Comparison of ENCODE assay signal across 15 cellular contexts in the genomic region with DNA sequence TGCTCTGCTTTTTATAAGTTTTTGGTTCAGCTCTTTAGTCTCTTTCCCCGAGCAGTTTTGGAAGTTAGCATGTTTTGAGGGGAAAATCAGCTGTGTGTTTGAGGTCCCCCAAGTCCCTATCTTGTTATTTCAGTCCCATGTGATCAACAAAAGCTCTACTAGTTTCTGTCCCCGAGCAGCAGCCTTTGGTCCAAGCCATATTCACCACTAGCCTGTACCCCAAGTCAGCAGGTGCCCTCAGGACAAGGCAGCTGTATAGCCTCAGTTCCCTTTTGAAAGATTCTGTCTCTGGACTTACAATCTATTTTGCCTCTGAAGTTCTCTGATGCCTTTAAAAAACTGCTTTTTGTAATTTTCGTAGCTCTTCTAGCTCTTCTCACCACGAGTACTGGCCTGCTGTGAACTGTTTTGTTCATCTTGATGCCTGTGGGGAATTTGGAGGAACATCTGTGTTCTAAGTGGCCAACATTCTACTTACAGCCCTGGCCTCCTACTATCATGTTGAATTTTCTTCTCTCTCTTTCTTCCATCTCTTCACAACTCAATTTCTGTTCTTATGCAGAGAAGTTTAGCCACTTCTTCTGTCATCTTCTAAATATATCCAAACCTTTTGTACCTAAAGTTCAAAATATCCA. TPM values are rescaled to one million over a fixed set of nuclear protein-coding genes. Genes with fewer than 3 reads are reported as not detected.
A peak's percentile ranks its signal among the peaks of the same experiment; 100 is the strongest.
DNase-seq lines count a peak whose midpoint lies in the region; ATAC-seq and TF ChIP-seq lines count a peak whose summit lies in the region.
"Had no signal": no experiment of that assay in that cellular context is flagged by ENCODE, and none has a peak within 500 bp of the region (broad histone marks: within the 10 kb centered on the region; RNA-seq: fewer than 3 reads in every experiment).

No MANE protein-coding gene starts in this region.

- H3K27me3 ChIP-seq in breast epithelium (no peaks in the 10 kb centered on the region), IMR-90 (ENCODE audit: control insufficient read depth, insufficient read depth, low read length) (no peaks in the 10 kb centered on the region), endodermal cell (ENCODE audit: control insufficient read depth, insufficient read depth, low read length, poor library complexity, severe bottlenecking) (no peaks in the 10 kb centered on the region), gastrocnemius medialis (no peaks in the 10 kb centered on the region)

- H3K4me3 ChIP-seq in breast epithelium (no peak overlapping the region), IMR-90 (ENCODE audit: insufficient read depth, low read depth, low read length) (no peak overlapping the region), endodermal cell (ENCODE audit: low read length) (no peak overlapping the region), gastrocnemius medialis (no peak overlapping the region)

- TF ChIP-seq CTCF in MCF 10A (IDR thresholded peaks at IDR 0.05; ENCODE audit: unreplicated experiment) (no peak), breast epithelium (IDR thresholded peaks at IDR 0.05) (no peak), IMR-90 (conservative IDR thresholded peaks at IDR 0.05; ENCODE audit: low read depth, low read length) (no peak), endodermal cell (conservative IDR thresholded peaks at IDR 0.05) (no peak), gastrocnemius medialis (IDR thresholded peaks at IDR 0.05 in 4 of 5, conservative IDR thresholded peaks at IDR 0.05 in 1 of 5) (no peak)

- CTCF ChIA-PET in MCF 10A (lab: Yijun Ruan, JAX) = interaction anchor here (0.6 to 1.2 kb wide), 5 partner anchors 10 to 35 kb away, joined by 3 to 7 read pairs (median 4); no protein-coding TSS in a partner anchor
- CTCF ChIA-PET in IMR-90 (lab: Yijun Ruan, JAX) = interaction anchor here (0.7 kb wide), 1 partner anchor 72 kb away, joined by 3 read pairs; no protein-coding TSS in a partner anchor

- H2BK120ac ChIP-seq in IMR-90 (ENCODE audit: low read depth, low read length) = no peak overlapping the region

- H4K91ac ChIP-seq in IMR-90 (ENCODE audit: insufficient read depth, low read depth, low read length) = no peak overlapping the region

- TF ChIP-seq POLR2A in breast epithelium (IDR thresholded peaks at IDR 0.05) (no peak), IMR-90 (IDR thresholded peaks at IDR 0.05; ENCODE audit: low read depth, low read length) (no peak), gastrocnemius medialis (IDR thresholded peaks at IDR 0.05) (no peak)

- H3K9ac ChIP-seq in IMR-90 (ENCODE audit: low read depth, low read length) (no peak overlapping the region), endodermal cell (ENCODE audit: extremely low read depth, low read length, poor library complexity, severe bottlenecking) (no peak overlapping the region)

- H3K23ac ChIP-seq in IMR-90 (ENCODE audit: low read depth, low read length) = no peak overlapping the region; the same call in 1 of the 2 replicates

- TF ChIP-seq RAD21 in IMR-90 (IDR thresholded peaks at IDR 0.05; ENCODE audit: low read length) = no peak

- peaks cover 20% of the 10 kb centered on the region for H3K4me1 Mint-ChIP-seq in MCF 10A (ENCODE audit: insufficient read depth, unreplicated experiment)
- no peaks in the 10 kb centered on the region for H3K4me1 Mint-ChIP-seq in endodermal cell
- H3K4me1 Mint-ChIP-seq: CD14-positive monocyte, H9 had no signal

- H2BK20ac ChIP-seq in IMR-90 (ENCODE audit: low read depth, low read length) = no peak overlapping the region

- no peak overlapping the region for H3K4me2 ChIP-seq in IMR-90 (ENCODE audit: low read depth, low read length)

- no peak for ATAC-seq in IMR-90 (ENCODE audit: low read depth)
- peak in 1 of 2 donors; percentile 63 for ATAC-seq in gastrocnemius medialis

- dilution Hi-C loops in IMR-90 (cut with HindIII; ENCODE audit: low sequenced_read_pairs, unreplicated experiment) = no loop called here

- peaks cover 15% of the 10 kb centered on the region for H4K20me1 ChIP-seq in IMR-90 (ENCODE audit: insufficient read depth, low read length)

- DNase-seq in MCF 10A (ENCODE audit: unreplicated experiment) (no peak), breast epithelium (ENCODE audit: low spot score in 2 of 2) (no peak), IMR-90 (no peak), endodermal cell (no peak), gastrocnemius medialis (no peak), OCI-M1 (lab: John Stamatoyannopoulos, UW) (no peak), NCI-H1092 treated with DMSO at 0.1 percent for 48 hours (lab: John Stamatoyannopoulos, UW) (no peak), globus pallidus (ENCODE audit: low spot score) (no peak)
- DNase-seq: Caco-2, DMS53, H9, NCI-H345, SHP77 had no signal

- H3K36me3 ChIP-seq in breast epithelium (no peaks in the 10 kb centered on the region), IMR-90 (ENCODE audit: control insufficient read depth, insufficient read depth, low read length) (peaks cover 25% of the 10 kb centered on the region), endodermal cell (ENCODE audit: control insufficient read depth, insufficient read depth, low read length) (peaks cover 39% of the 10 kb centered on the region), gastrocnemius medialis (peaks cover 0 to 20% of the 10 kb centered on the region in 2 donors)

- 0 out of 2 replicates have a peak, but pooled peaks cover 3% of the 10 kb centered on the region for H3K9me1 ChIP-seq in IMR-90 (ENCODE audit: insufficient read depth, low read length)

- POLR2A ChIA-PET in MCF 10A (lab: Yijun Ruan, JAX) = interaction anchor here (0.6 to 1.6 kb wide), 6 partner anchors 9 to 259 kb away, joined by 3 to 5 read pairs (median 3); no protein-coding TSS in a partner anchor
- POLR2A ChIA-PET in IMR-90 (lab: Charles Lee; ENCODE audit: unreplicated experiment) = no interaction called here

- H3K4ac ChIP-seq in IMR-90 (ENCODE audit: low read depth, low read length) = no peak overlapping the region

- intact Hi-C loops in MCF 10A (cut with micrococcal nuclease) (no loop called here), breast epithelium (cut with DNase I; ENCODE audit: low total_unique reads) (no loop called here), IMR-90 (cut with micrococcal nuclease) (no loop called here), gastrocnemius medialis (cut with DNase I; ENCODE audit: low total_unique reads) (no loop called here)

- no CpG with 5 or more reads among the region's 4 CpGs for WGBS in IMR-90 (ENCODE audit: extremely low coverage in 2 of 2, insufficient read length in 1 of 2), 2 experiments
- WGBS in endodermal cell (ENCODE audit: insufficient coverage in 1 of 2, insufficient read length in 1 of 2), 2 experiments = 84 to 89% methylated on average over 3 to 4 of the region's 4 CpGs

- in situ Hi-C loops in IMR-90 (cut with MboI; ENCODE audit: low sequenced_read_pairs) = no loop called here
- in situ Hi-C loops in gastrocnemius medialis (cut with MboI; ENCODE audit: low sequenced_read_pairs in 4 of 4) = no loop called here

- H3K27ac Mint-ChIP-seq in MCF 10A (ENCODE audit: low read depth, unreplicated experiment) (peak overlapping the region; percentile 52), endodermal cell (peak overlapping the region; percentile 46)
- H3K27ac Mint-ChIP-seq: H9 had no signal

- no peak overlapping the region for H2AK5ac ChIP-seq in IMR-90 (ENCODE audit: low read depth, low read length)

- no TSS peak for BruUV-seq in MCF 10A (replicated peaks; lab: Mats Ljungman, UMichigan)
- no TSS peak for BruUV-seq in IMR-90 (replicated peaks; lab: Mats Ljungman, UMichigan)

- no peak overlapping the region; a peak in 1 of 4 replicates for H4K8ac ChIP-seq in IMR-90 (ENCODE audit: low read depth in 2 of 2, low read length in 2 of 2)

- H3K27ac ChIP-seq in breast epithelium = no peak overlapping the region
- no peak overlapping the region for H3K27ac ChIP-seq in IMR-90 (ENCODE audit: insufficient read depth, low read length)
- no peak overlapping the region for H3K27ac ChIP-seq in endodermal cell (ENCODE audit: low read depth, low read length)
- H3K27ac ChIP-seq in gastrocnemius medialis = peak overlapping the region; percentile 34 to 65 (median 54)

- H3K4me3 Mint-ChIP-seq in MCF 10A (ENCODE audit: unreplicated experiment) = no peak overlapping the region
- H3K4me3 Mint-ChIP-seq in endodermal cell = no peak overlapping the region
- H3K4me3 Mint-ChIP-seq: CD14-positive monocyte, H9 had no signal

- peaks cover 87% of the 10 kb centered on the region for H3K36me3 Mint-ChIP-seq in MCF 10A (ENCODE audit: insufficient read depth, unreplicated experiment)
- H3K36me3 Mint-ChIP-seq in endodermal cell (ENCODE audit: low read depth) = peaks cover 14% of the 10 kb centered on the region

- peak overlapping the region; percentile 48; the same call in 1 of the 2 replicates for H4K5ac ChIP-seq in IMR-90 (ENCODE audit: low read depth, low read length)

- H3K79me1 ChIP-seq in IMR-90 (ENCODE audit: low read depth in 1 of 2, low read length in 2 of 2) = peaks cover 24 to 41% of the 10 kb centered on the region in 2 experiments

- no peak overlapping the region for H2AK9ac ChIP-seq in IMR-90 (replicated peaks; ENCODE audit: low read depth, low read length, poor library complexity)

- H3K4me1 ChIP-seq in breast epithelium (no peaks in the 10 kb centered on the region), IMR-90 (ENCODE audit: control insufficient read depth, insufficient read depth, low read length) (no peaks in the 10 kb centered on the region), endodermal cell (ENCODE audit: control insufficient read depth, insufficient read depth, low read length) (no peaks in the 10 kb centered on the region), gastrocnemius medialis (peaks cover 15 to 19% of the 10 kb centered on the region in 2 donors)
- H3K4me1 ChIP-seq: Caco-2 had no signal

- H3K27me3 Mint-ChIP-seq in MCF 10A (ENCODE audit: insufficient read depth, unreplicated experiment) (no peaks in the 10 kb centered on the region), endodermal cell (ENCODE audit: insufficient read depth) (no peaks in the 10 kb centered on the region)
- H3K27me3 Mint-ChIP-seq: IgD-negative memory B cell had no signal

- H3K14ac ChIP-seq in IMR-90 (replicated peaks; ENCODE audit: low read depth, low read length) = no peak overlapping the region

- H3K9me3 Mint-ChIP-seq in MCF 10A (ENCODE audit: unreplicated experiment) = no peaks in the 10 kb centered on the region
- no peaks in the 10 kb centered on the region for H3K9me3 Mint-ChIP-seq in endodermal cell
- H3K9me3 Mint-ChIP-seq: CD14-positive monocyte, H9, IgD-negative memory B cell had no signal

- no peak overlapping the region for H3K56ac ChIP-seq in IMR-90 (ENCODE audit: extremely low read depth, insufficient read depth, low read length)

- no peak overlapping the region for H2BK15ac ChIP-seq in IMR-90 (ENCODE audit: low read depth, low read length)

- no peak overlapping the region for H3K18ac ChIP-seq in IMR-90 (ENCODE audit: low read depth, low read length)

- H2BK5ac ChIP-seq in IMR-90 (ENCODE audit: low read depth, low read length, poor library complexity, severe bottlenecking) = no peak overlapping the region

- H2AFZ ChIP-seq in IMR-90 (replicated peaks; ENCODE audit: low read length, poor library complexity) = no peak overlapping the region

- H3K9me3 ChIP-seq in breast epithelium (no peaks in the 10 kb centered on the region), IMR-90 (ENCODE audit: control insufficient read depth, insufficient read depth, low read length) (no peaks in the 10 kb centered on the region), endodermal cell (ENCODE audit: control insufficient read depth, low read length) (no peaks in the 10 kb centered on the region), gastrocnemius medialis (no peaks in the 10 kb centered on the region)
- H3K9me3 ChIP-seq: Caco-2 had no signal

RNA-seq across cellular contexts. Expression of a gene that starts 16.7 kb away (rescaled TPM):
- total RNA-seq in MCF 10A (2022) (479 and 542 TPM in 2 replicates), breast epithelium (100 to 1,000 TPM; 123 to 190 (median 128) TPM), IMR-90 (2012; rRNA removed) (196 and 255 TPM in 2 replicates), endodermal cell (10 to 100 TPM; 36.4 to 39.4 TPM), gastrocnemius medialis (10 to 100 TPM; 29.2 to 57.3 (median 43.2) TPM)
- 77.9 and 93.4 TPM in 2 replicates for polyA plus RNA-seq in IMR-90 (2012; rRNA removed)
- 14.1 and 26.1 TPM in 2 replicates for polyA plus RNA-seq in IMR-90 (2012; cell fraction: cytosol; rRNA removed)
- 6.8 and 75.5 TPM in 2 replicates for polyA plus RNA-seq in IMR-90 (2012; cell fraction: nucleus; rRNA removed; ENCODE audit: low replicate concordance)
- polyA plus RNA-seq in endodermal cell (2013, experiment 1 of 2) = 33.2 TPM
- 34.8 TPM for polyA plus RNA-seq in endodermal cell (2013, experiment 2 of 2)

RNA-seq across cellular contexts. Expression of a gene that starts 54.1 kb away (rescaled TPM):
- total RNA-seq in MCF 10A (2022) (4.9 and 5.9 TPM in 2 replicates), breast epithelium (100 to 1,000 TPM in 1 of 3 donors, 10 to 100 TPM in 2; 41.9 to 238 (median 47.2) TPM), IMR-90 (2012; rRNA removed) (194 and 245 TPM in 2 replicates), endodermal cell (under 1 TPM; 0.26 to 0.55 TPM), gastrocnemius medialis (10 to 100 TPM in 2 of 4 donors, 1 to 10 TPM in 2; 9.8 to 15.4 (median 10.6) TPM)
- 64.3 and 66.1 TPM in 2 replicates for polyA plus RNA-seq in IMR-90 (2012; rRNA removed)
- polyA plus RNA-seq in IMR-90 (2012; cell fraction: cytosol; rRNA removed) = 30.4 and 36.7 TPM in 2 replicates
- 28.4 and 79.2 TPM in 2 replicates for polyA plus RNA-seq in IMR-90 (2012; cell fraction: nucleus; rRNA removed; ENCODE audit: low replicate concordance)
- polyA plus RNA-seq in endodermal cell (2013, experiment 1 of 2) = 3.9 TPM
- polyA plus RNA-seq in endodermal cell (2013, experiment 2 of 2) = 4.1 TPM
- polyA plus RNA-seq: CD14-positive monocyte had no signal

Comparison
In these comparisons a context has a peak if more than half of its experiments do, and no peak if none do; other contexts are left out.
1. H3K27ac ChIP-seq: peak in gastrocnemius medialis (4 of 4); none in breast epithelium (0 of 2), IMR-90 (single experiment) and endodermal cell (single experiment).